In genomic region chr6:27130668-27131428, GRCh38 we compare ENCODE assay signal across 8 cellular contexts.
DNase-seq lines count a peak whose midpoint lies in the region; ATAC-seq, FAIRE-seq and TF ChIP-seq lines count a peak whose summit lies in the region.

No MANE protein-coding gene starts in this region.

- peaks cover 17 to 42% (median 22%) of the 10 kb centered on the region in 4 donors for H3K4me1 Mint-ChIP-seq in CD4-positive, CD25-positive, alpha-beta regulatory T cell

- H2BK15ac ChIP-seq in neuronal stem cell (ENCODE audit: low read length): no peak overlapping the region

- H3K4ac ChIP-seq in neuronal stem cell (ENCODE audit: low read length): no peak overlapping the region

- peak in 1 of 3 donors; percentile 54 for DNase-seq in CD4-positive, CD25-positive, alpha-beta regulatory T cell
- DNase-seq in M059J (ENCODE audit: low read depth) (peak; percentile 50), neuronal stem cell (ENCODE audit: low spot score) (no peak), D341Med (ENCODE audit: low spot score) (no peak), pancreas (no peak)
- no peak for DNase-seq in effector memory CD4-positive, alpha-beta T cell

- H3K27ac Mint-ChIP-seq in CD4-positive, CD25-positive, alpha-beta regulatory T cell: no peak overlapping the region

- no peak for TF ChIP-seq CTCF in pancreas (IDR thresholded peaks at IDR 0.05)

- H3K4me3 Mint-ChIP-seq in CD4-positive, CD25-positive, alpha-beta regulatory T cell: peak overlapping the region in 2 of 4 donors; percentile 22 to 59

- no peaks in the 10 kb centered on the region for H3K79me1 ChIP-seq in neuronal stem cell (ENCODE audit: low read depth, low read length)

- peak overlapping the region; percentile 92 for H3K27ac ChIP-seq in CD4-positive, CD25-positive, alpha-beta regulatory T cell (ENCODE audit: insufficient read depth, low read length, poor library complexity, severe bottlenecking)
- H3K27ac ChIP-seq in effector memory CD4-positive, alpha-beta T cell (ENCODE audit: insufficient read depth, low read length, poor library complexity, severe bottlenecking): peak overlapping the region; percentile 68
- peak overlapping the region; percentile 68 for H3K27ac ChIP-seq in neuronal stem cell (replicated peaks; ENCODE audit: low read length)
- peak overlapping the region in 2 of 4 donors; percentile 47 to 75 for H3K27ac ChIP-seq in pancreas

- no peak overlapping the region for H4K8ac ChIP-seq in neuronal stem cell (ENCODE audit: low read depth, low read length)

- no peak overlapping the region for H4K91ac ChIP-seq in neuronal stem cell (ENCODE audit: low read depth, low read length, poor library complexity)

- H3K4me1 ChIP-seq in CD4-positive, CD25-positive, alpha-beta regulatory T cell (ENCODE audit: control insufficient read depth, insufficient read depth, low read length, poor library complexity, severe bottlenecking): peaks cover 34% of the 10 kb centered on the region
- peaks cover 7% of the 10 kb centered on the region for H3K4me1 ChIP-seq in effector memory CD4-positive, alpha-beta T cell (ENCODE audit: control insufficient read depth, insufficient read depth, low read length, poor library complexity, severe bottlenecking)
- H3K4me1 ChIP-seq in neuronal stem cell (ENCODE audit: control insufficient read depth in 2 of 2, insufficient read depth in 1 of 2, low read depth in 1 of 2, low read length in 2 of 2) (peaks cover 0 to 4% of the 10 kb centered on the region in 2 donors), pancreas (no peaks in the 10 kb centered on the region)

- H3K9me3 Mint-ChIP-seq in CD4-positive, CD25-positive, alpha-beta regulatory T cell: no peaks in the 10 kb centered on the region

- H3K9me3 ChIP-seq in CD4-positive, CD25-positive, alpha-beta regulatory T cell (ENCODE audit: control insufficient read depth in 2 of 2, low read length in 2 of 2): no peaks in the 10 kb centered on the region
- H3K9me3 ChIP-seq in effector memory CD4-positive, alpha-beta T cell (ENCODE audit: control insufficient read depth, low read length): no peaks in the 10 kb centered on the region
- H3K9me3 ChIP-seq in neuronal stem cell (replicated peaks in 1 of 2; ENCODE audit: control insufficient read depth in 2 of 2, insufficient read depth in 1 of 2, low read depth in 1 of 2, low read length in 2 of 2) (no peaks in the 10 kb centered on the region), pancreas (no peaks in the 10 kb centered on the region)

- peak overlapping the region; percentile 76 for H2AFZ ChIP-seq in neuronal stem cell (ENCODE audit: low read length)

- no peak for FAIRE-seq in pancreas (lab: Jason Lieb, UNC)

- no CpG with 5 or more reads among the region's 7 CpGs for WGBS in neuronal stem cell (ENCODE audit: extremely low coverage in 2 of 2, insufficient read length in 2 of 2, insufficient replicate concordance in 1 of 2), 2 donors
- WGBS in pancreas, 2 donors: 34 to 36% methylated on average over 7 of the region's 7 CpGs

- H3K23ac ChIP-seq in neuronal stem cell (ENCODE audit: low read depth, low read length, poor library complexity): no peak overlapping the region

- H3K36me3 ChIP-seq in CD4-positive, CD25-positive, alpha-beta regulatory T cell (ENCODE audit: control insufficient read depth, insufficient read depth, low read length): no peaks in the 10 kb centered on the region
- no peaks in the 10 kb centered on the region for H3K36me3 ChIP-seq in effector memory CD4-positive, alpha-beta T cell (ENCODE audit: control insufficient read depth, insufficient read depth, low read length)
- H3K36me3 ChIP-seq in neuronal stem cell (replicated peaks in 1 of 2; ENCODE audit: control insufficient read depth in 2 of 2, insufficient read depth in 2 of 2, low read length in 2 of 2) (no peaks in the 10 kb centered on the region), pancreas (no peaks in the 10 kb centered on the region)

- H3K4me2 ChIP-seq in neuronal stem cell (ENCODE audit: insufficient read depth, low read length, poor library complexity, severe bottlenecking): peak overlapping the region; percentile 48

- no peak overlapping the region for H3K9ac ChIP-seq in neuronal stem cell (ENCODE audit: low read depth, low read length, poor library complexity)

- intact Hi-C loops in pancreas (cut with DNase I): no loop called here

- H3K36me3 Mint-ChIP-seq in CD4-positive, CD25-positive, alpha-beta regulatory T cell: no peaks in the 10 kb centered on the region

- H2AK5ac ChIP-seq in neuronal stem cell (ENCODE audit: low read depth, low read length): no peak overlapping the region

- H3K4me3 ChIP-seq in CD4-positive, CD25-positive, alpha-beta regulatory T cell (ENCODE audit: low read depth, low read length): peak overlapping the region; percentile 95
- H3K4me3 ChIP-seq in effector memory CD4-positive, alpha-beta T cell (ENCODE audit: insufficient read depth, low read depth, low read length, poor library complexity, severe bottlenecking): peak overlapping the region; percentile 41
- H3K4me3 ChIP-seq in neuronal stem cell (ENCODE audit: low read length in 2 of 2): peak overlapping the region; percentile 70 to 94
- H3K4me3 ChIP-seq in pancreas: peak overlapping the region in 2 of 4 donors; percentile 33 to 54

- no peak overlapping the region for H2BK12ac ChIP-seq in neuronal stem cell (ENCODE audit: low read length)

- H3K14ac ChIP-seq in neuronal stem cell (ENCODE audit: low read length): no peak overlapping the region

- H3K18ac ChIP-seq in neuronal stem cell (ENCODE audit: low read length): no peak overlapping the region

- no peak for ATAC-seq in CD4-positive, CD25-positive, alpha-beta regulatory T cell (ENCODE audit: low read depth in 2 of 2)
- ATAC-seq in HG03159 (IDR thresholded peaks at IDR 0.05; ENCODE audit: unreplicated experiment) (no peak), GM18858 (IDR thresholded peaks at IDR 0.05; ENCODE audit: unreplicated experiment) (no peak), pancreas (no peak)

- H2BK5ac ChIP-seq in neuronal stem cell (ENCODE audit: low read length): no peak overlapping the region

- no peaks in the 10 kb centered on the region for H3K27me3 ChIP-seq in CD4-positive, CD25-positive, alpha-beta regulatory T cell (ENCODE audit: control insufficient read depth, insufficient read depth, low read length)
- no peaks in the 10 kb centered on the region for H3K27me3 ChIP-seq in effector memory CD4-positive, alpha-beta T cell (replicated peaks; ENCODE audit: control insufficient read depth, insufficient read depth, low read length, poor library complexity, severe bottlenecking)
- H3K27me3 ChIP-seq in neuronal stem cell (ENCODE audit: control insufficient read depth in 3 of 3, insufficient read depth in 3 of 3, low read depth in 1 of 3, low read length in 3 of 3) (no peaks in the 10 kb centered on the region), pancreas (no peaks in the 10 kb centered on the region)

- no peak overlapping the region for H2BK120ac ChIP-seq in neuronal stem cell (ENCODE audit: low read depth, low read length)

- H3K27me3 Mint-ChIP-seq in CD4-positive, CD25-positive, alpha-beta regulatory T cell: no peaks in the 10 kb centered on the region
